Comparison of ENCODE assay signal across 8 cellular contexts in genomic region chr1:23544444-23545389, GRCh38. TPM values are rescaled to one million over a fixed set of nuclear protein-coding genes. Genes with fewer than 3 reads are reported as not detected.
DNase-seq lines count a peak whose midpoint lies in the region; ATAC-seq and TF ChIP-seq lines count a peak whose summit lies in the region.

No MANE protein-coding gene starts in this region.

- H3K4me3 Mint-ChIP-seq in activated T-cell treated with anti-CD3 and anti-CD28 coated beads, Interleukin-2, amount 50 U/mL, for 4 hours: no peak overlapping the region
- H3K4me3 Mint-ChIP-seq in nephron: no peak overlapping the region

- H3K4me1 ChIP-seq in thyroid gland: peaks cover 20 to 46% of the 10 kb centered on the region in 2 donors

- peak; percentile 99 for TF ChIP-seq RAD21 in Ishikawa (IDR thresholded peaks at IDR 0.05; ENCODE audit: low read depth)

- no peak for TF ChIP-seq EP300 in Ishikawa (IDR thresholded peaks at IDR 0.05; ENCODE audit: borderline replicate concordance)

- no peak overlapping the region for H3K4me3 ChIP-seq in thyroid gland (replicated peaks in 1 of 3)

- no peaks in the 10 kb centered on the region for H3K27me3 Mint-ChIP-seq in activated T-cell treated with anti-CD3 and anti-CD28 coated beads, Interleukin-2, amount 50 U/mL, for 4 hours (ENCODE audit: low read depth)
- peaks cover 7% of the 10 kb centered on the region for H3K27me3 Mint-ChIP-seq in nephron (ENCODE audit: low read depth)

- DNase-seq in COR-L47 (lab: John Stamatoyannopoulos, UW): peak; percentile 77
- DNase-seq in OCI-M2 (lab: John Stamatoyannopoulos, UW; ENCODE audit: unreplicated experiment): peak; percentile 29
- peak; percentile 73 for DNase-seq in activated T-cell treated with anti-CD3 and anti-CD28 coated beads, Interleukin-2, amount 50 U/mL, for 4 hours
- peak; percentile 68 for DNase-seq in fibroblast of gingiva (ENCODE audit: low read depth)
- peak; percentile 82 to 85 for DNase-seq in thyroid gland
- DNase-seq in middle frontal gyrus (ENCODE audit: extremely low spot score, low spot score): no peak

- peak; percentile 87 to 94 (median 88) for TF ChIP-seq CTCF in nephron (IDR thresholded peaks at IDR 0.05; ENCODE audit: unreplicated experiment in 3 of 3)
- peak; percentile 61 to 99 (median 92) for TF ChIP-seq CTCF in thyroid gland (IDR thresholded peaks at IDR 0.05)

- peak overlapping the region; percentile 6 to 40 (median 9) for H3K27ac Mint-ChIP-seq in nephron

- no peaks in the 10 kb centered on the region for H3K27me3 ChIP-seq in thyroid gland

- TF ChIP-seq POLR2A in thyroid gland (IDR thresholded peaks at IDR 0.05): no peak

- intact Hi-C loops in thyroid gland (cut with DNase I): loop anchor here (2.0 kb wide), 1 partner anchor 92 kb away; no protein-coding TSS in a partner anchor

- H3K4me1 Mint-ChIP-seq in activated T-cell treated with anti-CD3 and anti-CD28 coated beads, Interleukin-2, amount 50 U/mL, for 4 hours (ENCODE audit: low read depth): peaks cover 7% of the 10 kb centered on the region
- H3K4me1 Mint-ChIP-seq in nephron: peaks cover 22% of the 10 kb centered on the region

- H3K27ac ChIP-seq in thyroid gland: peak overlapping the region in 2 of 3 donors; percentile 24 to 47

- H3K36me3 ChIP-seq in thyroid gland: no peaks in the 10 kb centered on the region

- WGBS in thyroid gland, 2 donors: 31 to 39% methylated on average over 5 to 8 of the region's 8 CpGs

- no peaks in the 10 kb centered on the region for H3K9me3 Mint-ChIP-seq in activated T-cell treated with anti-CD3 and anti-CD28 coated beads, Interleukin-2, amount 50 U/mL, for 4 hours
- no peaks in the 10 kb centered on the region for H3K9me3 Mint-ChIP-seq in nephron

- ATAC-seq in activated T-cell treated with anti-CD3 and anti-CD28 coated beads, Interleukin-2, amount 50 U/mL, for 4 hours: peak; percentile 46 to 62

- H3K36me3 Mint-ChIP-seq in activated T-cell treated with anti-CD3 and anti-CD28 coated beads, Interleukin-2, amount 50 U/mL, for 4 hours (ENCODE audit: insufficient read depth): no peaks in the 10 kb centered on the region
- no peaks in the 10 kb centered on the region for H3K36me3 Mint-ChIP-seq in nephron (ENCODE audit: low read depth)

- no peaks in the 10 kb centered on the region for H3K9me3 ChIP-seq in thyroid gland

TF ChIP-seq in Ishikawa, 13 proteins besides CTCF, POLR2A, EP300 and RAD21:
- no peak for TF ChIP-seq ZBTB7A (IDR thresholded peaks at IDR 0.05; ENCODE audit: low read depth)
- TF ChIP-seq YY1 (IDR thresholded peaks at IDR 0.05; ENCODE audit: low read depth): no peak
- TF ChIP-seq TCF12 (IDR thresholded peaks at IDR 0.05; ENCODE audit: low read depth): peak; percentile 32; the same call in 1 of the 2 replicates
- no peak for TF ChIP-seq NFIC (IDR thresholded peaks at IDR 0.05)
- TF ChIP-seq CREB1 (IDR thresholded peaks at IDR 0.05; ENCODE audit: low read depth): no peak
- TF ChIP-seq FOXM1 (IDR thresholded peaks at IDR 0.05; ENCODE audit: borderline replicate concordance, low read depth): no peak
- TF ChIP-seq, protein P1, sequence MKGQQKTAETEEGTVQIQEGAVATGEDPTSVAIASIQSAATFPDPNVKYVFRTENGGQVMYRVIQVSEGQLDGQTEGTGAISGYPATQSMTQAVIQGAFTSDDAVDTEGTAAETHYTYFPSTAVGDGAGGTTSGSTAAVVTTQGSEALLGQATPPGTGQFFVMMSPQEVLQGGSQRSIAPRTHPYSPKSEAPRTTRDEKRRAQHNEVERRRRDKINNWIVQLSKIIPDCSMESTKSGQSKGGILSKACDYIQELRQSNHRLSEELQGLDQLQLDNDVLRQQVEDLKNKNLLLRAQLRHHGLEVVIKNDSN (IDR thresholded peaks at IDR 0.05): 0 out of 2 replicates have a peak, but pooled peaks have one; percentile 13

RNA-seq across cellular contexts. Expression of gene E2F2, which starts 13.7 kb away (rescaled TPM):
- total RNA-seq in activated T-cell treated with anti-CD3 and anti-CD28 coated beads, Interleukin-2, amount 50 U/mL, for 4 hours: 1 to 10 TPM; 5.5 to 9.3 (median 7.2) TPM
- total RNA-seq in thyroid gland: under 1 TPM in 3 of 4 donors, not detected in 1; 0.10 to 0.27 (median 0.17) TPM

RNA-seq across cellular contexts. Expression of gene ID3, which starts 14.6 kb away (rescaled TPM):
- 10 to 100 TPM; 15.1 to 17.1 (median 15.1) TPM for total RNA-seq in activated T-cell treated with anti-CD3 and anti-CD28 coated beads, Interleukin-2, amount 50 U/mL, for 4 hours
- total RNA-seq in thyroid gland: 100 to 1,000 TPM; 279 to 388 (median 343) TPM

Comparison
In these comparisons a context has a peak if more than half of its experiments do, and no peak if none do; other contexts are left out.
1. RNA of gene E2F2, which starts 13.7 kb away (total RNA-seq): 5.5 to 9.3 TPM in activated T-cell treated with anti-CD3 and anti-CD28 coated beads, Interleukin-2, amount 50 U/mL, for 4 hours; 0.10 to 0.27 TPM in thyroid gland; every median in the first group is over 4 times any median in the second.
2. RNA of gene ID3, which starts 14.6 kb away (total RNA-seq): 279 to 388 TPM in thyroid gland; 15.1 to 17.1 TPM in activated T-cell treated with anti-CD3 and anti-CD28 coated beads, Interleukin-2, amount 50 U/mL, for 4 hours; every median in the first group is over 10 times any median in the second.